Comparison of ENCODE assay signal across 8 cellular contexts in genomic region chr19:2084993-2085720, GRCh38. TPM values are rescaled to one million over a fixed set of nuclear protein-coding genes. Genes with fewer than 3 reads are reported as not detected.
DNase-seq lines count a peak whose midpoint lies in the region; ATAC-seq and TF ChIP-seq lines count a peak whose summit lies in the region.

No MANE protein-coding gene starts in this region.

- H3K4me3 Mint-ChIP-seq in immature natural killer cell (peak overlapping the region; percentile 98 to 100 (median 98)), Caco-2 (ENCODE audit: unreplicated experiment) (no peak overlapping the region)

- H3K4me1 ChIP-seq in DND-41 (ENCODE audit: insufficient read depth, low read length) = peaks cover 97% of the 10 kb centered on the region
- H3K4me1 ChIP-seq in RWPE2 (ENCODE audit: insufficient read depth, poor library complexity, severe bottlenecking) = peaks cover 54% of the 10 kb centered on the region
- H3K4me1 ChIP-seq in Caco-2 = peaks cover 4% of the 10 kb centered on the region; the same call in 1 of the 2 replicates

- H3K4me3 ChIP-seq in DND-41 (ENCODE audit: low read depth in 1 of 2, low read length in 2 of 2) = peak overlapping the region; percentile 34 to 67
- no peak overlapping the region for H3K4me3 ChIP-seq in RWPE2 (ENCODE audit: severe bottlenecking)
- no peak overlapping the region for H3K4me3 ChIP-seq in Caco-2 (ENCODE audit: low read depth, low read length)

- H3K9me3 ChIP-seq in DND-41 (ENCODE audit: insufficient read depth, low read length, severe bottlenecking) (no peaks in the 10 kb centered on the region), RWPE2 (ENCODE audit: severe bottlenecking) (no peaks in the 10 kb centered on the region), Caco-2 (no peaks in the 10 kb centered on the region)

- peak; percentile 69 for ATAC-seq in DND-41 (ENCODE audit: insufficient read depth, low read depth)
- ATAC-seq in HG02623 (IDR thresholded peaks at IDR 0.05; ENCODE audit: unreplicated experiment) = peak; percentile 39
- ATAC-seq in RWPE2 (ENCODE audit: low read depth) = no peak
- ATAC-seq in GM21367 (IDR thresholded peaks at IDR 0.05; ENCODE audit: unreplicated experiment) = no peak

- H3K27ac Mint-ChIP-seq in immature natural killer cell (peak overlapping the region; percentile 96 to 100 (median 99)), Caco-2 (ENCODE audit: unreplicated experiment) (no peak overlapping the region)

- peaks cover 47 to 65% (median 52%) of the 10 kb centered on the region in 3 donors for H3K27me3 Mint-ChIP-seq in immature natural killer cell (ENCODE audit: low read depth in 3 of 3)
- no peaks in the 10 kb centered on the region for H3K27me3 Mint-ChIP-seq in Caco-2 (ENCODE audit: insufficient read depth, unreplicated experiment)

- DNase-seq in DND-41 (peak; percentile 98), RWPE2 (ENCODE audit: low spot score) (no peak), activated gamma-delta T cell treated with Interleukin-2 at 50 U/mL for 16 hours (peak; percentile 97), immature natural killer cell (peak; percentile 98), Caco-2 (no peak)
- peak; percentile 83 to 92 (median 87) for DNase-seq in stimulated activated CD4-positive, alpha-beta T cell treated with anti-CD3 and anti-CD28 coated beads, TNF-alpha, amount 100 ng/mL, for 24 hours (ENCODE audit: low read depth in 3 of 3)

- H3K27ac ChIP-seq in DND-41 (ENCODE audit: low read length) = peak overlapping the region; percentile 95
- H3K27ac ChIP-seq in RWPE2 (ENCODE audit: poor library complexity, severe bottlenecking) = peak overlapping the region; percentile 99

- peak overlapping the region; percentile 74 for H3K4me2 ChIP-seq in DND-41 (ENCODE audit: insufficient read depth, low read length)

- BruUV-seq in Caco-2 (replicated peaks; lab: Mats Ljungman, UMichigan) = no TSS peak

- H3K9me3 Mint-ChIP-seq in immature natural killer cell = peaks cover 0 to 5% (median 0%) of the 10 kb centered on the region in 6 donors
- no peaks in the 10 kb centered on the region for H3K9me3 Mint-ChIP-seq in Caco-2 (ENCODE audit: unreplicated experiment)

- CTCF ChIA-PET in Caco-2 (lab: Charles Lee) = no interaction called here

- TF ChIP-seq CTCF in DND-41 (IDR thresholded peaks at IDR 0.05; ENCODE audit: borderline replicate concordance, extremely low read depth, low read length, poor library complexity, severe bottlenecking) = no peak
- no peak for TF ChIP-seq CTCF in RWPE2 (IDR thresholded peaks at IDR 0.05; ENCODE audit: poor library complexity, severe bottlenecking)
- no peak for TF ChIP-seq CTCF in Caco-2 (IDR thresholded peaks at IDR 0.05; ENCODE audit: insufficient read depth in 1 of 2, low read depth in 1 of 2, low read length in 1 of 2, severe bottlenecking in 1 of 2, unreplicated experiment in 1 of 2)

- H3K36me3 ChIP-seq in DND-41 (ENCODE audit: insufficient read depth, low read length) (peaks cover 55% of the 10 kb centered on the region), RWPE2 (ENCODE audit: low read depth) (peaks cover 62% of the 10 kb centered on the region), Caco-2 (ENCODE audit: control insufficient read depth, insufficient read depth, low read length) (no peaks in the 10 kb centered on the region; the same call in 1 of the 2 replicates)

- H2AFZ ChIP-seq in DND-41 (ENCODE audit: low read depth, low read length) = no peak overlapping the region

- peaks cover 87% of the 10 kb centered on the region for H3K79me2 ChIP-seq in DND-41 (ENCODE audit: insufficient read depth, low read length)

- H3K4me1 Mint-ChIP-seq in immature natural killer cell = peaks cover 80 to 81% of the 10 kb centered on the region in 2 donors
- H3K4me1 Mint-ChIP-seq in Caco-2 (ENCODE audit: low read depth, unreplicated experiment) = no peaks in the 10 kb centered on the region

- H3K9ac ChIP-seq in DND-41 (ENCODE audit: low read depth, low read length) = peak overlapping the region; percentile 86

- H3K36me3 Mint-ChIP-seq in immature natural killer cell (peaks cover 6 to 15% (median 9%) of the 10 kb centered on the region in 3 donors), Caco-2 (ENCODE audit: insufficient read depth, unreplicated experiment) (peaks cover 7% of the 10 kb centered on the region)

- H4K20me1 ChIP-seq in DND-41 (ENCODE audit: insufficient read depth, low read length) = peaks cover 35% of the 10 kb centered on the region

- intact Hi-C loops in Caco-2 (cut with micrococcal nuclease; ENCODE audit: unreplicated experiment) = no loop called here

- POLR2A ChIA-PET in Caco-2 (lab: Charles Lee) = no interaction called here

- H3K27me3 ChIP-seq in DND-41 (ENCODE audit: insufficient read depth, low read length, poor library complexity) (no peaks in the 10 kb centered on the region), RWPE2 (ENCODE audit: insufficient read depth, poor library complexity, severe bottlenecking) (no peaks in the 10 kb centered on the region), Caco-2 (replicated peaks; ENCODE audit: control insufficient read depth, insufficient read depth, low read length) (no peaks in the 10 kb centered on the region)

RNA-seq across cellular contexts. Expression of gene MOB3A, which starts 11.0 kb away (rescaled TPM):
- polyA plus RNA-seq in immature natural killer cell = 100 to 1,000 TPM in 1 of 3 donors, 10 to 100 TPM in 2; 39.4 to 160 (median 42.2) TPM
- total RNA-seq in Caco-2 (2022) = 10.8 and 11.7 TPM in 2 replicates

RNA-seq across cellular contexts. Expression of gene IZUMO4, which starts 11.6 kb away (rescaled TPM):
- polyA plus RNA-seq in immature natural killer cell = under 1 TPM in 1 of 3 donors, not detected in 2; 0.42 TPM
- 1.1 and 1.6 TPM in 2 replicates for total RNA-seq in Caco-2 (2022)

RNA-seq across cellular contexts. Expression of gene MKNK2, which starts 34.1 kb away (rescaled TPM):
- polyA plus RNA-seq in immature natural killer cell = 10 to 100 TPM; 22.7 to 39.2 (median 23.9) TPM
- 136 and 162 TPM in 2 replicates for total RNA-seq in Caco-2 (2022)

Comparison
In these comparisons a context has a peak if more than half of its experiments do, and no peak if none do; other contexts are left out.
1. ATAC-seq: peak in DND-41 (single experiment) and HG02623 (single experiment); none in RWPE2 (single experiment) and GM21367 (single experiment).
2. DNase-seq: peak in DND-41 (single experiment), activated gamma-delta T cell treated with Interleukin-2 at 50 U/mL for 16 hours (single experiment), immature natural killer cell (3 of 3) and stimulated activated CD4-positive, alpha-beta T cell treated with anti-CD3 and anti-CD28 coated beads, TNF-alpha, amount 100 ng/mL, for 24 hours (3 of 3); none in RWPE2 (single experiment) and Caco-2 (0 of 2).
3. H3K4me3 ChIP-seq: peak in DND-41 (2 of 2); none in RWPE2 (single experiment) and Caco-2 (single experiment).